ENCODE assay signal across 1 cellular context in the genomic region with DNA sequence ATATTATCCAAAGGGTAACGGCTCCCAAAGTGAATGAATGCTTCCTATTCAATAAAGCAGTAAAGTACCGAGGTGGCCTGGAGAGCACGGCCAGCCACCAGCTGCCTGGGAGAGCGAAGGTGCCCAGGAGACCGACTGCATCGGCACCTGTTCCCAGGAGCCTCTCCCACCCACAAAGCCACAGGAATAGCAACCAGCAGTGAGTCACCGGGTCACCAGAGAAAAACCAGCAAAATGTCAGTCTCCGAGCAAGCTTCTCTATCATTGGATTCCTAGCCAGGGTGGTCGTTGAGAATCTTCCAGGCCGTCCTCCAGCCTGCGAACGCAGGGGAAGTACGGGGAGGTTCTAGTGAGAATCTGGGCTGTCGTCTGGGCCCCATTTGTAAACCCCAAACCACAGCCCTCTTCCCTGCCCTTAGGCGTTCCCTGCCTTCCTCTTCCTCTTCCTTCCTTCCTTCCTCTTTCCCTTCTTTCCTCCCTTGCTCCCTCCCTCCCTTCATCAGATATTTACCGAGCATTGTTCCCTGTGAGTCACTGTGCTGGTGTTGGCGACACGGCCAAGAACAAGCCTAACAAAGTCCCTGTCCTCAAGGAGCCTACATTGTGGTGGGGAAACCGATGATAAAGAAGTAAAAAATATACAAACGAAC.
TF ChIP-seq lines count a peak whose summit lies in the region.

No MANE protein-coding gene starts in this region.

TF ChIP-seq in K562, 482 proteins besides CTCF, POLR2A, EP300 and RAD21 (continues in another document):
- TF ChIP-seq, protein P1, sequence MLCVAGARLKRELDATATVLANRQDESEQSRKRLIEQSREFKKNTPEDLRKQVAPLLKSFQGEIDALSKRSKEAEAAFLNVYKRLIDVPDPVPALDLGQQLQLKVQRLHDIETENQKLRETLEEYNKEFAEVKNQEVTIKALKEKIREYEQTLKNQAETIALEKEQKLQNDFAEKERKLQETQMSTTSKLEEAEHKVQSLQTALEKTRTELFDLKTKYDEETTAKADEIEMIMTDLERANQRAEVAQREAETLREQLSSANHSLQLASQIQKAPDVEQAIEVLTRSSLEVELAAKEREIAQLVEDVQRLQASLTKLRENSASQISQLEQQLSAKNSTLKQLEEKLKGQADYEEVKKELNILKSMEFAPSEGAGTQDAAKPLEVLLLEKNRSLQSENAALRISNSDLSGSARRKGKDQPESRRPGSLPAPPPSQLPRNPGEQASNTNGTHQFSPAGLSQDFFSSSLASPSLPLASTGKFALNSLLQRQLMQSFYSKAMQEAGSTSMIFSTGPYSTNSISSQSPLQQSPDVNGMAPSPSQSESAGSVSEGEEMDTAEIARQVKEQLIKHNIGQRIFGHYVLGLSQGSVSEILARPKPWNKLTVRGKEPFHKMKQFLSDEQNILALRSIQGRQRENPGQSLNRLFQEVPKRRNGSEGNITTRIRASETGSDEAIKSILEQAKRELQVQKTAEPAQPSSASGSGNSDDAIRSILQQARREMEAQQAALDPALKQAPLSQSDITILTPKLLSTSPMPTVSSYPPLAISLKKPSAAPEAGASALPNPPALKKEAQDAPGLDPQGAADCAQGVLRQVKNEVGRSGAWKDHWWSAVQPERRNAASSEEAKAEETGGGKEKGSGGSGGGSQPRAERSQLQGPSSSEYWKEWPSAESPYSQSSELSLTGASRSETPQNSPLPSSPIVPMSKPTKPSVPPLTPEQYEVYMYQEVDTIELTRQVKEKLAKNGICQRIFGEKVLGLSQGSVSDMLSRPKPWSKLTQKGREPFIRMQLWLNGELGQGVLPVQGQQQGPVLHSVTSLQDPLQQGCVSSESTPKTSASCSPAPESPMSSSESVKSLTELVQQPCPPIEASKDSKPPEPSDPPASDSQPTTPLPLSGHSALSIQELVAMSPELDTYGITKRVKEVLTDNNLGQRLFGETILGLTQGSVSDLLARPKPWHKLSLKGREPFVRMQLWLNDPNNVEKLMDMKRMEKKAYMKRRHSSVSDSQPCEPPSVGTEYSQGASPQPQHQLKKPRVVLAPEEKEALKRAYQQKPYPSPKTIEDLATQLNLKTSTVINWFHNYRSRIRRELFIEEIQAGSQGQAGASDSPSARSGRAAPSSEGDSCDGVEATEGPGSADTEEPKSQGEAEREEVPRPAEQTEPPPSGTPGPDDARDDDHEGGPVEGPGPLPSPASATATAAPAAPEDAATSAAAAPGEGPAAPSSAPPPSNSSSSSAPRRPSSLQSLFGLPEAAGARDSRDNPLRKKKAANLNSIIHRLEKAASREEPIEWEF (CRISPR knock-in tag; IDR thresholded peaks at IDR 0.05), result 0 out of 2 replicates have a peak, but pooled peaks have one; percentile 31
- peak in 1 of 3 experiments; percentile 7 for TF ChIP-seq YY1 (IDR thresholded peaks at IDR 0.05; ENCODE audit: borderline replicate concordance in 1 of 3, control insufficient read depth in 1 of 3, extremely low read depth in 1 of 3, insufficient read depth in 3 of 3, insufficient read length in 1 of 3, insufficient replicate concordance in 2 of 3, low read depth in 1 of 3, low read length in 2 of 3)
- TF ChIP-seq DMBX1 (CRISPR knock-in tag; IDR thresholded peaks at IDR 0.05; ENCODE audit: borderline replicate concordance), result peak; percentile 15; the same call in 1 of the 2 replicates
- TF ChIP-seq ADNP (tag; IDR thresholded peaks at IDR 0.05), result 0 out of 2 replicates have a peak, but pooled peaks have one; percentile 30
- TF ChIP-seq ZNF311 (CRISPR knock-in tag; IDR thresholded peaks at IDR 0.05), result no peak
- TF ChIP-seq, protein P2, sequence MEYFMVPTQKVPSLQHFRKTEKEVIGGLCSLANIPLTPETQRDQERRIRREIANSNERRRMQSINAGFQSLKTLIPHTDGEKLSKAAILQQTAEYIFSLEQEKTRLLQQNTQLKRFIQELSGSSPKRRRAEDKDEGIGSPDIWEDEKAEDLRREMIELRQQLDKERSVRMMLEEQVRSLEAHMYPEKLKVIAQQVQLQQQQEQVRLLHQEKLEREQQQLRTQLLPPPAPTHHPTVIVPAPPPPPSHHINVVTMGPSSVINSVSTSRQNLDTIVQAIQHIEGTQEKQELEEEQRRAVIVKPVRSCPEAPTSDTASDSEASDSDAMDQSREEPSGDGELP (CRISPR knock-in tag; IDR thresholded peaks at IDR 0.05; ENCODE audit: borderline replicate concordance), result 0 out of 2 replicates have a peak, but pooled peaks have one; percentile 10
- peak; percentile 41; the same call in 1 of the 2 replicates for TF ChIP-seq JUN (IDR thresholded peaks at IDR 0.05; ENCODE audit: borderline replicate concordance, low read depth, low read length)
- TF ChIP-seq JUN (CRISPR knock-in tag; IDR thresholded peaks at IDR 0.05; ENCODE audit: borderline replicate concordance), result peak; percentile 74; the same call in 1 of the 2 replicates
- TF ChIP-seq JUND (IDR thresholded peaks at IDR 0.05; ENCODE audit: borderline replicate concordance, low read depth, low read length), result peak; percentile 45
- TF ChIP-seq JUND (tag; IDR thresholded peaks at IDR 0.05; ENCODE audit: borderline replicate concordance, low read depth, low read length), result peak; percentile 22; the same call in 1 of the 3 replicates
- TF ChIP-seq, protein P3, sequence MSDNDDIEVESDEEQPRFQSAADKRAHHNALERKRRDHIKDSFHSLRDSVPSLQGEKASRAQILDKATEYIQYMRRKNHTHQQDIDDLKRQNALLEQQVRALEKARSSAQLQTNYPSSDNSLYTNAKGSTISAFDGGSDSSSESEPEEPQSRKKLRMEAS (CRISPR knock-in tag; IDR thresholded peaks at IDR 0.05), result 0 out of 2 replicates have a peak, but pooled peaks have one; percentile 14
- 0 out of 2 replicates have a peak, but pooled peaks have one; percentile 13 for TF ChIP-seq MEF2D (tag; conservative IDR thresholded peaks at IDR 0.05; ENCODE audit: low read depth)
- TF ChIP-seq PHF21A (IDR thresholded peaks at IDR 0.05; ENCODE audit: borderline replicate concordance, low read depth), result no peak
- TF ChIP-seq MAFF (IDR thresholded peaks at IDR 0.05; ENCODE audit: low read length), result no peak
- peak; percentile 1; the same call in 1 of the 2 replicates for TF ChIP-seq EP400 (IDR thresholded peaks at IDR 0.05)
- TF ChIP-seq, protein P4, sequence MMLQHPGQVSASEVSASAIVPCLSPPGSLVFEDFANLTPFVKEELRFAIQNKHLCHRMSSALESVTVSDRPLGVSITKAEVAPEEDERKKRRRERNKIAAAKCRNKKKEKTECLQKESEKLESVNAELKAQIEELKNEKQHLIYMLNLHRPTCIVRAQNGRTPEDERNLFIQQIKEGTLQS (IDR thresholded peaks at IDR 0.05), result peak; percentile 64
- TF ChIP-seq, protein P4 (CRISPR knock-in tag; conservative IDR thresholded peaks at IDR 0.05), result no peak
- TF ChIP-seq FOXA3 (CRISPR knock-in tag; conservative IDR thresholded peaks at IDR 0.05 in 1 of 2, IDR thresholded peaks at IDR 0.05 in 1 of 2), result peak; percentile 27 to 42; a peak in 1 of 4 replicates
- 0 out of 2 replicates have a peak, but pooled peaks have one; percentile 16 for TF ChIP-seq GABPB1 (CRISPR knock-in tag; IDR thresholded peaks at IDR 0.05)
- peak; percentile 57 for TF ChIP-seq FOSL1 (tag; conservative IDR thresholded peaks at IDR 0.05)
- TF ChIP-seq IFI16 (CRISPR knock-in tag; IDR thresholded peaks at IDR 0.05), result 0 out of 2 replicates have a peak, but pooled peaks have one; percentile 23
- peak in 1 of 2 experiments; percentile 13; a peak in 1 of 3 replicates for TF ChIP-seq CBX3 (IDR thresholded peaks at IDR 0.05; ENCODE audit: borderline replicate concordance in 1 of 2, low read length in 2 of 2)
- TF ChIP-seq MTA3 (IDR thresholded peaks at IDR 0.05; ENCODE audit: borderline replicate concordance), result no peak
- TF ChIP-seq, protein P5, sequence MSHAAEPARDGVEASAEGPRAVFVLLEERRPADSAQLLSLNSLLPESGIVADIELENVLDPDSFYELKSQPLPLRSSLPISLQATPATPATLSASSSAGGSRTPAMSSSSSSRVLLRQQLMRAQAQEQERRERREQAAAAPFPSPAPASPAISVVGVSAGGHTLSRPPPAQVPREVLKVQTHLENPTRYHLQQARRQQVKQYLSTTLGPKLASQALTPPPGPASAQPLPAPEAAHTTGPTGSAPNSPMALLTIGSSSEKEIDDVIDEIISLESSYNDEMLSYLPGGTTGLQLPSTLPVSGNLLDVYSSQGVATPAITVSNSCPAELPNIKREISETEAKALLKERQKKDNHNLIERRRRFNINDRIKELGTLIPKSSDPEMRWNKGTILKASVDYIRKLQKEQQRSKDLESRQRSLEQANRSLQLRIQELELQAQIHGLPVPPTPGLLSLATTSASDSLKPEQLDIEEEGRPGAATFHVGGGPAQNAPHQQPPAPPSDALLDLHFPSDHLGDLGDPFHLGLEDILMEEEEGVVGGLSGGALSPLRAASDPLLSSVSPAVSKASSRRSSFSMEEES (CRISPR knock-in tag; IDR thresholded peaks at IDR 0.05), result no peak
- TF ChIP-seq NR2C2 (CRISPR knock-in tag; IDR thresholded peaks at IDR 0.05), result no peak
- TF ChIP-seq NR2C2 (tag; IDR thresholded peaks at IDR 0.05), result 0 out of 2 replicates have a peak, but pooled peaks have one; percentile 0
- TF ChIP-seq, protein P6, sequence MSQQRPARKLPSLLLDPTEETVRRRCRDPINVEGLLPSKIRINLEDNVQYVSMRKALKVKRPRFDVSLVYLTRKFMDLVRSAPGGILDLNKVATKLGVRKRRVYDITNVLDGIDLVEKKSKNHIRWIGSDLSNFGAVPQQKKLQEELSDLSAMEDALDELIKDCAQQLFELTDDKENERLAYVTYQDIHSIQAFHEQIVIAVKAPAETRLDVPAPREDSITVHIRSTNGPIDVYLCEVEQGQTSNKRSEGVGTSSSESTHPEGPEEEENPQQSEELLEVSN (IDR thresholded peaks at IDR 0.05; ENCODE audit: borderline replicate concordance in 1 of 2, extremely low read depth in 1 of 2, insufficient read depth in 1 of 2, insufficient read length in 1 of 2, low read depth in 1 of 2, low read length in 1 of 2, poor library complexity in 1 of 2, severe bottlenecking in 1 of 2), result peak in 1 of 2 experiments; percentile 4
- peak; percentile 85 to 93; a peak in 2 of 4 replicates for TF ChIP-seq ETV6 (IDR thresholded peaks at IDR 0.05; ENCODE audit: borderline replicate concordance in 1 of 2, low read depth in 2 of 2, low read length in 1 of 2)
- no peak for TF ChIP-seq ETV6 (CRISPR knock-in tag; IDR thresholded peaks at IDR 0.05; ENCODE audit: borderline replicate concordance)
- TF ChIP-seq NFRKB (IDR thresholded peaks at IDR 0.05; ENCODE audit: low read depth), result 0 out of 2 replicates have a peak, but pooled peaks have one; percentile 22
- TF ChIP-seq STAT5A (IDR thresholded peaks at IDR 0.05; ENCODE audit: borderline replicate concordance, low read length), result no peak
- TF ChIP-seq, protein P7, sequence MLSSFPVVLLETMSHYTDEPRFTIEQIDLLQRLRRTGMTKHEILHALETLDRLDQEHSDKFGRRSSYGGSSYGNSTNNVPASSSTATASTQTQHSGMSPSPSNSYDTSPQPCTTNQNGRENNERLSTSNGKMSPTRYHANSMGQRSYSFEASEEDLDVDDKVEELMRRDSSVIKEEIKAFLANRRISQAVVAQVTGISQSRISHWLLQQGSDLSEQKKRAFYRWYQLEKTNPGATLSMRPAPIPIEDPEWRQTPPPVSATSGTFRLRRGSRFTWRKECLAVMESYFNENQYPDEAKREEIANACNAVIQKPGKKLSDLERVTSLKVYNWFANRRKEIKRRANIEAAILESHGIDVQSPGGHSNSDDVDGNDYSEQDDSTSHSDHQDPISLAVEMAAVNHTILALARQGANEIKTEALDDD (IDR thresholded peaks at IDR 0.05), result no peak
- TF ChIP-seq ZFX (CRISPR knock-in tag; IDR thresholded peaks at IDR 0.05), result peak; percentile 27; the same call in 1 of the 2 replicates
- no peak for TF ChIP-seq SREBF1 (IDR thresholded peaks at IDR 0.05; ENCODE audit: borderline replicate concordance, low read depth, low read length)
- no peak for TF ChIP-seq SP2 (IDR thresholded peaks at IDR 0.05; ENCODE audit: extremely low read depth, low read depth, low read length, poor library complexity, severe bottlenecking)
- TF ChIP-seq ZNF197 (CRISPR knock-in tag; IDR thresholded peaks at IDR 0.05; ENCODE audit: low read depth), result no peak
- no peak for TF ChIP-seq ZKSCAN1 (IDR thresholded peaks at IDR 0.05; ENCODE audit: low read depth, low read length)
- TF ChIP-seq FOXA1 (IDR thresholded peaks at IDR 0.05; ENCODE audit: borderline replicate concordance), result no peak
- 0 out of 2 replicates have a peak, but pooled peaks have one; percentile 20 for TF ChIP-seq GATAD2A (IDR thresholded peaks at IDR 0.05)
- no peak for TF ChIP-seq PHTF2 (CRISPR knock-in tag; IDR thresholded peaks at IDR 0.05)
- no peak for TF ChIP-seq SMC3 (conservative IDR thresholded peaks at IDR 0.05; ENCODE audit: insufficient read depth, low read depth, low read length)
- peak; percentile 68 to 89; a peak in 3 of 4 replicates for TF ChIP-seq TRIM24 (IDR thresholded peaks at IDR 0.05)
- peak; percentile 54; the same call in 1 of the 2 replicates for TF ChIP-seq EHMT2 (IDR thresholded peaks at IDR 0.05)
- TF ChIP-seq MTA1 (IDR thresholded peaks at IDR 0.05; ENCODE audit: borderline replicate concordance), result peak; percentile 81; the same call in 1 of the 2 replicates
- peak; percentile 12; the same call in 1 of the 2 replicates for TF ChIP-seq DPF2 (IDR thresholded peaks at IDR 0.05)
- TF ChIP-seq OTX1 (CRISPR knock-in tag; IDR thresholded peaks at IDR 0.05), result no peak
- TF ChIP-seq, protein P8, sequence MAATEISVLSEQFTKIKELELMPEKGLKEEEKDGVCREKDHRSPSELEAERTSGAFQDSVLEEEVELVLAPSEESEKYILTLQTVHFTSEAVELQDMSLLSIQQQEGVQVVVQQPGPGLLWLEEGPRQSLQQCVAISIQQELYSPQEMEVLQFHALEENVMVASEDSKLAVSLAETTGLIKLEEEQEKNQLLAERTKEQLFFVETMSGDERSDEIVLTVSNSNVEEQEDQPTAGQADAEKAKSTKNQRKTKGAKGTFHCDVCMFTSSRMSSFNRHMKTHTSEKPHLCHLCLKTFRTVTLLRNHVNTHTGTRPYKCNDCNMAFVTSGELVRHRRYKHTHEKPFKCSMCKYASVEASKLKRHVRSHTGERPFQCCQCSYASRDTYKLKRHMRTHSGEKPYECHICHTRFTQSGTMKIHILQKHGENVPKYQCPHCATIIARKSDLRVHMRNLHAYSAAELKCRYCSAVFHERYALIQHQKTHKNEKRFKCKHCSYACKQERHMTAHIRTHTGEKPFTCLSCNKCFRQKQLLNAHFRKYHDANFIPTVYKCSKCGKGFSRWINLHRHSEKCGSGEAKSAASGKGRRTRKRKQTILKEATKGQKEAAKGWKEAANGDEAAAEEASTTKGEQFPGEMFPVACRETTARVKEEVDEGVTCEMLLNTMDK (IDR thresholded peaks at IDR 0.05; ENCODE audit: borderline replicate concordance, insufficient read depth, low read depth, low read length, poor library complexity, severe bottlenecking), result no peak
- peak; percentile 71 for TF ChIP-seq ZNF75A (CRISPR knock-in tag; IDR thresholded peaks at IDR 0.05)
- TF ChIP-seq ILK (tag; IDR thresholded peaks at IDR 0.05; ENCODE audit: borderline replicate concordance, low read depth), result no peak
- 0 out of 2 replicates have a peak, but pooled peaks have one; percentile 35 for TF ChIP-seq ARID1B (IDR thresholded peaks at IDR 0.05)
- TF ChIP-seq POLR2AphosphoS5 (IDR thresholded peaks at IDR 0.05; ENCODE audit: control insufficient read depth, insufficient read depth, low read depth, low read length), result no peak
- TF ChIP-seq TAF9B (IDR thresholded peaks at IDR 0.05; ENCODE audit: partially characterized antibody), result no peak
- TF ChIP-seq ETS2 (tag; IDR thresholded peaks at IDR 0.05; ENCODE audit: borderline replicate concordance, poor library complexity, severe bottlenecking), result no peak
- peak; percentile 54; the same call in 1 of the 2 replicates for TF ChIP-seq SPI1 (IDR thresholded peaks at IDR 0.05; ENCODE audit: borderline replicate concordance, low read depth, low read length)
